7 cellular contexts compared by ENCODE assay signal in genomic region chr12:46905241-46905630, GRCh38.
DNase-seq lines count a peak whose midpoint lies in the region; ATAC-seq and TF ChIP-seq lines count a peak whose summit lies in the region.
"Not testable (repeated sequence)": the region's sequence is repeated elsewhere in the genome, so short reads cannot be mapped to it uniquely, and the experiment has no call there.

No MANE protein-coding gene starts in this region.

- peak overlapping the region; percentile 73 for H3K14ac ChIP-seq in IMR-90 (replicated peaks; ENCODE audit: low read depth, low read length)

- H3K36me3 ChIP-seq in IMR-90 (ENCODE audit: control insufficient read depth, insufficient read depth, low read length); mammary epithelial cell (ENCODE audit: insufficient read depth, low read length); osteoblast (ENCODE audit: insufficient read depth, low read length): not testable (repeated sequence)

- H3K4me3 ChIP-seq in IMR-90 (ENCODE audit: insufficient read depth, low read depth, low read length); mammary epithelial cell (replicated peaks in 1 of 3; ENCODE audit: insufficient read depth in 1 of 3, low read depth in 2 of 3, low read length in 3 of 3); fibroblast of pulmonary artery (replicated peaks; ENCODE audit: low read depth, low read length): not testable (repeated sequence)
- H3K4me3 ChIP-seq in osteoblast (ENCODE audit: insufficient read depth, low read length) = peak overlapping the region; percentile 45

- H4K20me1 ChIP-seq in IMR-90 (ENCODE audit: insufficient read depth, low read length); mammary epithelial cell (ENCODE audit: insufficient read depth, low read length); osteoblast (ENCODE audit: insufficient read depth, low read length): not testable (repeated sequence)

- H3K4me2 ChIP-seq in IMR-90 (ENCODE audit: low read depth, low read length); mammary epithelial cell (ENCODE audit: insufficient read depth, low read depth, low read length): not testable (repeated sequence)
- peak overlapping the region; percentile 54 for H3K4me2 ChIP-seq in osteoblast (ENCODE audit: insufficient read depth, low read length)

- not testable (repeated sequence) for H3K56ac ChIP-seq in IMR-90 (ENCODE audit: extremely low read depth, insufficient read depth, low read length)

- in situ Hi-C loops in IMR-90 (cut with MboI; ENCODE audit: low sequenced_read_pairs); mammary epithelial cell (cut with MboI; ENCODE audit: low sequenced_read_pairs in 2 of 2): not testable (repeated sequence)

- H2AK9ac ChIP-seq in IMR-90 (replicated peaks; ENCODE audit: low read depth, low read length, poor library complexity) = peak overlapping the region; percentile 56

- not testable (repeated sequence) for H3K9ac ChIP-seq in IMR-90 (ENCODE audit: low read depth, low read length); mammary epithelial cell (ENCODE audit: insufficient read depth, low read length)

- not testable (repeated sequence) for H3K79me1 ChIP-seq in IMR-90 (ENCODE audit: low read depth in 1 of 2, low read length in 2 of 2)

- intact Hi-C loops in IMR-90 (cut with micrococcal nuclease); mammary epithelial cell (cut with micrococcal nuclease): not testable (repeated sequence)

- H3K27me3 ChIP-seq in IMR-90 (ENCODE audit: control insufficient read depth, insufficient read depth, low read length); mammary epithelial cell (ENCODE audit: insufficient read depth, low read length); osteoblast (ENCODE audit: insufficient read depth, low read length): not testable (repeated sequence)

- DNase-seq in Daoy (ENCODE audit: low read depth) = peak; percentile 15
- DNase-seq in IMR-90 = peak; percentile 30
- DNase-seq in mammary epithelial cell; osteoblast (ENCODE audit: insufficient read length, low spot score, missing footprints): not testable (repeated sequence)
- peak; percentile 47 for DNase-seq in fibroblast of pulmonary artery (ENCODE audit: low read depth)
- DNase-seq in left kidney (ENCODE audit: low read depth, low spot score) = peak; percentile 11

- 50% methylated on average over 3 of the region's 4 CpGs; no CpG with 5 or more reads in 1 of the 2 experiments for WGBS in IMR-90 (ENCODE audit: extremely low coverage in 2 of 2, insufficient read length in 1 of 2), 2 experiments
- WGBS in mammary epithelial cell (ENCODE audit: low coverage, missing lambda C conversion rate) = 63% methylated on average over 3 of the region's 4 CpGs

- peak overlapping the region; percentile 76 for H3K4ac ChIP-seq in IMR-90 (ENCODE audit: low read depth, low read length)

- H3K23ac ChIP-seq in IMR-90 (ENCODE audit: low read depth, low read length) = 0 out of 2 replicates have a peak overlapping the region, but pooled peaks have one; percentile 7

- peak overlapping the region; percentile 67 for H2BK20ac ChIP-seq in IMR-90 (ENCODE audit: low read depth, low read length)

- peak overlapping the region; percentile 24; the same call in 1 of the 2 replicates for H4K5ac ChIP-seq in IMR-90 (ENCODE audit: low read depth, low read length)

- not testable (repeated sequence) for H3K27ac ChIP-seq in IMR-90 (ENCODE audit: insufficient read depth, low read length); mammary epithelial cell (ENCODE audit: insufficient read depth, low read depth, low read length)
- peak overlapping the region; percentile 56 for H3K27ac ChIP-seq in osteoblast (ENCODE audit: low read depth, low read length)

- H2BK120ac ChIP-seq in IMR-90 (ENCODE audit: low read depth, low read length) = peak overlapping the region; percentile 87

- H2BK5ac ChIP-seq in IMR-90 (ENCODE audit: low read depth, low read length, poor library complexity, severe bottlenecking) = peak overlapping the region; percentile 73

- not testable (repeated sequence) for ATAC-seq in IMR-90 (ENCODE audit: low read depth)
- ATAC-seq in SK-N-SH treated with all-trans-retinoic acid at 6 μM for 48 hours = peak; percentile 66

- not testable (repeated sequence) for H3K9me3 ChIP-seq in IMR-90 (ENCODE audit: control insufficient read depth, insufficient read depth, low read length); mammary epithelial cell (replicated peaks; ENCODE audit: insufficient read depth, low read length); osteoblast (ENCODE audit: low read depth, low read length)

- dilution Hi-C loops in IMR-90 (cut with HindIII; ENCODE audit: low sequenced_read_pairs, unreplicated experiment); mammary epithelial cell (cut with HindIII; ENCODE audit: low sequenced_read_pairs): not testable (repeated sequence)

- not testable (repeated sequence) for TF ChIP-seq CTCF in IMR-90 (conservative IDR thresholded peaks at IDR 0.05; ENCODE audit: low read depth, low read length); mammary epithelial cell (conservative IDR thresholded peaks at IDR 0.05 in 1 of 2, IDR thresholded peaks at IDR 0.05 in 1 of 2; ENCODE audit: extremely low read depth in 1 of 2, insufficient read depth in 1 of 2, low read depth in 1 of 2, low read length in 2 of 2); fibroblast of pulmonary artery (IDR thresholded peaks at IDR 0.05; ENCODE audit: low read length, missing control alignments); osteoblast (IDR thresholded peaks at IDR 0.05; ENCODE audit: extremely low read depth, low read depth, low read length)

- peak overlapping the region in 1 of 2 experiments; percentile 86; a peak in 2 of 4 replicates for H4K8ac ChIP-seq in IMR-90 (ENCODE audit: low read depth in 2 of 2, low read length in 2 of 2)

- POLR2A ChIA-PET in IMR-90 (lab: Charles Lee; ENCODE audit: unreplicated experiment) = not testable (repeated sequence)

- CTCF ChIA-PET in IMR-90 (lab: Yijun Ruan, JAX); mammary epithelial cell (lab: Charles Lee; ENCODE audit: low non-redundant PET): not testable (repeated sequence)

- H4K91ac ChIP-seq in IMR-90 (ENCODE audit: insufficient read depth, low read depth, low read length) = peak overlapping the region; percentile 57

- peak overlapping the region; percentile 95; the same call in 2 of the 3 replicates for H2BK15ac ChIP-seq in IMR-90 (ENCODE audit: low read depth, low read length)

- H3K4me1 ChIP-seq in IMR-90 (ENCODE audit: control insufficient read depth, insufficient read depth, low read length) = not testable (repeated sequence)
- H3K4me1 ChIP-seq in mammary epithelial cell (ENCODE audit: insufficient read depth, low read length) (peaks cover 32% of the 10 kb centered on the region), osteoblast (ENCODE audit: insufficient read depth, low read length) (peaks cover 17% of the 10 kb centered on the region)

- TF ChIP-seq POLR2A in IMR-90 (IDR thresholded peaks at IDR 0.05; ENCODE audit: low read depth, low read length) = not testable (repeated sequence)

- TF ChIP-seq RAD21 in IMR-90 (IDR thresholded peaks at IDR 0.05; ENCODE audit: low read length) = not testable (repeated sequence)

- H3K18ac ChIP-seq in IMR-90 (ENCODE audit: low read depth, low read length) = peak overlapping the region; percentile 74; the same call in 1 of the 2 replicates

- H3K9me1 ChIP-seq in IMR-90 (ENCODE audit: insufficient read depth, low read length) = not testable (repeated sequence)

- H2AK5ac ChIP-seq in IMR-90 (ENCODE audit: low read depth, low read length) = peak overlapping the region; percentile 68

- not testable (repeated sequence) for H3K79me2 ChIP-seq in mammary epithelial cell (ENCODE audit: insufficient read depth, low read length); osteoblast (ENCODE audit: insufficient read depth, low read length)

- not testable (repeated sequence) for BruUV-seq in IMR-90 (replicated peaks; lab: Mats Ljungman, UMichigan); mammary epithelial cell (replicated peaks; lab: Mats Ljungman, UMichigan)

- H2AFZ ChIP-seq in IMR-90 (replicated peaks; ENCODE audit: low read length, poor library complexity) (peak overlapping the region; percentile 79), mammary epithelial cell (ENCODE audit: low read depth, low read length) (peak overlapping the region; percentile 81), osteoblast (ENCODE audit: low read length) (peak overlapping the region; percentile 75)
